ENCODE assay signal across 18 cellular contexts in genomic region chr4:3703677-3704521, GRCh38.
DNase-seq lines count a peak whose midpoint lies in the region; ATAC-seq and TF ChIP-seq lines count a peak whose summit lies in the region.
"Had no signal": no experiment of that assay in that cellular context is flagged by ENCODE, and none has a peak within 500 bp of the region (broad histone marks: within the 10 kb centered on the region; RNA-seq: fewer than 3 reads in every experiment).

No MANE protein-coding gene starts in this region.

- no peaks in the 10 kb centered on the region for H3K36me3 ChIP-seq in BLaER1
- no peaks in the 10 kb centered on the region for H3K36me3 ChIP-seq in HEK293 (ENCODE audit: control insufficient read depth in 2 of 2, insufficient read depth in 1 of 2, low read length in 2 of 2)
- no peaks in the 10 kb centered on the region for H3K36me3 ChIP-seq in endodermal cell (ENCODE audit: control insufficient read depth, insufficient read depth, low read length)
- no peaks in the 10 kb centered on the region for H3K36me3 ChIP-seq in neural cell (ENCODE audit: insufficient read depth, low read length)
- H3K36me3 ChIP-seq: esophagus muscularis mucosa had no signal

- H3K79me2 ChIP-seq in neural cell (replicated peaks; ENCODE audit: insufficient read depth, low read length): no peaks in the 10 kb centered on the region

- H3K9ac ChIP-seq in BLaER1 (no peak overlapping the region), endodermal cell (ENCODE audit: extremely low read depth, low read length, poor library complexity, severe bottlenecking) (no peak overlapping the region), neural cell (ENCODE audit: low read length) (peak overlapping the region; percentile 17)
- H3K9ac ChIP-seq: KMS-11 had no signal

- WGBS in endodermal cell (ENCODE audit: insufficient coverage in 1 of 2, insufficient read length in 1 of 2), 2 experiments: 45 to 65% methylated on average over 15 to 29 of the region's 29 CpGs

- no peaks in the 10 kb centered on the region for H3K9me2 ChIP-seq in neural cell (ENCODE audit: insufficient read depth, low read length)

- no peak overlapping the region for H3K27ac ChIP-seq in BLaER1
- no peak overlapping the region for H3K27ac ChIP-seq in HEK293 (ENCODE audit: extremely low read depth, low read depth, low read length)
- no peak overlapping the region for H3K27ac ChIP-seq in endodermal cell (ENCODE audit: low read depth, low read length)
- no peak overlapping the region for H3K27ac ChIP-seq in neural cell (ENCODE audit: low read length)
- H3K27ac ChIP-seq: esophagus muscularis mucosa, KMS-11 had no signal

- no peak overlapping the region for H3K4me3 Mint-ChIP-seq in endodermal cell
- H3K4me3 Mint-ChIP-seq in activated T-cell treated with anti-CD3 and anti-CD28 coated beads, Interleukin-2, amount 50 U/mL, for 72 hours: no peak overlapping the region
- H3K4me3 Mint-ChIP-seq: memory B cell; neural crest cell; stimulated activated naive CD8-positive, alpha-beta T cell treated with anti-CD3 and anti-CD28 coated beads, Interleukin-15, amount 100 ng/mL, for 72 hours had no signal

- H3K27me3 ChIP-seq in BLaER1: no peaks in the 10 kb centered on the region; the same call in 1 of the 2 replicates
- no peaks in the 10 kb centered on the region for H3K27me3 ChIP-seq in endodermal cell (ENCODE audit: control insufficient read depth, insufficient read depth, low read length, poor library complexity, severe bottlenecking)
- H3K27me3 ChIP-seq in neural cell (ENCODE audit: insufficient read depth, low read depth, low read length): no peaks in the 10 kb centered on the region

- TF ChIP-seq CTCF in HEK293 (tag by site-specific recombination; IDR thresholded peaks at IDR 0.05) (no peak), endodermal cell (conservative IDR thresholded peaks at IDR 0.05) (no peak), neural cell (IDR thresholded peaks at IDR 0.05; ENCODE audit: poor library complexity, severe bottlenecking) (no peak)

- TF ChIP-seq EP300 in neural cell (conservative IDR thresholded peaks at IDR 0.05; ENCODE audit: poor library complexity, severe bottlenecking): no peak

- peaks cover 2% of the 10 kb centered on the region for H3K27me3 Mint-ChIP-seq in endodermal cell (ENCODE audit: insufficient read depth)
- no peaks in the 10 kb centered on the region for H3K27me3 Mint-ChIP-seq in activated T-cell treated with anti-CD3 and anti-CD28 coated beads, Interleukin-2, amount 50 U/mL, for 72 hours (ENCODE audit: low read depth)

- H3K36me3 Mint-ChIP-seq in endodermal cell (ENCODE audit: low read depth): no peaks in the 10 kb centered on the region
- no peaks in the 10 kb centered on the region for H3K36me3 Mint-ChIP-seq in activated T-cell treated with anti-CD3 and anti-CD28 coated beads, Interleukin-2, amount 50 U/mL, for 72 hours (ENCODE audit: insufficient read depth in 2 of 2)
- H3K36me3 Mint-ChIP-seq: memory B cell had no signal

- peak overlapping the region; percentile 7 for H2AFZ ChIP-seq in neural cell (ENCODE audit: low read depth, low read length)

- CTCF ChIA-PET in HEK293 (lab: Yijun Ruan, JAX): interaction anchor here (0.6 to 0.7 kb wide), 2 partner anchors 81 to 1199 kb away, joined by 3 read pairs; no protein-coding TSS in a partner anchor

- H3F3A ChIP-seq in neural cell (ENCODE audit: insufficient read depth, low read length, poor library complexity, severe bottlenecking): no peaks in the 10 kb centered on the region

- DNase-seq in endodermal cell (peak; percentile 76), DMS153 (lab: John Stamatoyannopoulos, UW) (no peak), cerebellar cortex (ENCODE audit: low spot score) (no peak)
- DNase-seq in activated T-cell treated with anti-CD3 and anti-CD28 coated beads, Interleukin-2, amount 50 U/mL, for 72 hours: no peak
- DNase-seq: activated CD4-positive, alpha-beta T cell treated with anti-CD3 and anti-CD28 coated beads for 4 hours; activated effector memory CD4-positive, alpha-beta T cell treated with anti-CD3 and anti-CD28 coated beads, Interleukin-2, amount 50 U/mL, for 16 hours; amniotic stem cell; NCI-H1092; NCI-H2107; stimulated activated naive CD8-positive, alpha-beta T cell treated with anti-CD3 and anti-CD28 coated beads, Interleukin-15, amount 100 ng/mL, for 72 hours had no signal

- H4K20me1 ChIP-seq in BLaER1: no peaks in the 10 kb centered on the region
- no peaks in the 10 kb centered on the region for H4K20me1 ChIP-seq in neural cell (ENCODE audit: insufficient read depth)

- no peak for ATAC-seq in activated T-cell treated with anti-CD3 and anti-CD28 coated beads, Interleukin-2, amount 50 U/mL, for 72 hours (replicated peaks in 1 of 2)
- ATAC-seq in GM18511 (IDR thresholded peaks at IDR 0.05; ENCODE audit: unreplicated experiment): no peak
- ATAC-seq: stimulated activated naive CD8-positive, alpha-beta T cell treated with anti-CD3 and anti-CD28 coated beads, Interleukin-15, amount 100 ng/mL, for 72 hours had no signal

- no peaks in the 10 kb centered on the region for H3K4me1 Mint-ChIP-seq in endodermal cell
- H3K4me1 Mint-ChIP-seq in activated T-cell treated with anti-CD3 and anti-CD28 coated beads, Interleukin-2, amount 50 U/mL, for 72 hours (ENCODE audit: low read depth): no peaks in the 10 kb centered on the region
- H3K4me1 Mint-ChIP-seq: stimulated activated naive CD8-positive, alpha-beta T cell treated with anti-CD3 and anti-CD28 coated beads, Interleukin-15, amount 100 ng/mL, for 72 hours had no signal

- H3K9me3 Mint-ChIP-seq in endodermal cell: no peaks in the 10 kb centered on the region
- no peaks in the 10 kb centered on the region for H3K9me3 Mint-ChIP-seq in activated T-cell treated with anti-CD3 and anti-CD28 coated beads, Interleukin-2, amount 50 U/mL, for 72 hours
- H3K9me3 Mint-ChIP-seq: memory B cell; neural crest cell; stimulated activated naive CD8-positive, alpha-beta T cell treated with anti-CD3 and anti-CD28 coated beads, Interleukin-15, amount 100 ng/mL, for 72 hours had no signal

- no peak overlapping the region for H3K27ac Mint-ChIP-seq in endodermal cell
- no peak overlapping the region for H3K27ac Mint-ChIP-seq in activated T-cell treated with anti-CD3 and anti-CD28 coated beads, Interleukin-2, amount 50 U/mL, for 72 hours
- H3K27ac Mint-ChIP-seq: memory B cell; stimulated activated naive CD8-positive, alpha-beta T cell treated with anti-CD3 and anti-CD28 coated beads, Interleukin-15, amount 100 ng/mL, for 72 hours had no signal

- H3K4me1 ChIP-seq in BLaER1: peaks cover 76% of the 10 kb centered on the region
- no peaks in the 10 kb centered on the region for H3K4me1 ChIP-seq in HEK293 (ENCODE audit: control insufficient read depth, insufficient read depth, low read length)
- no peaks in the 10 kb centered on the region for H3K4me1 ChIP-seq in endodermal cell (ENCODE audit: control insufficient read depth, insufficient read depth, low read length)
- H3K4me1 ChIP-seq: esophagus muscularis mucosa had no signal

- H3K9me3 ChIP-seq in BLaER1: no peaks in the 10 kb centered on the region
- no peaks in the 10 kb centered on the region for H3K9me3 ChIP-seq in HEK293 (ENCODE audit: control insufficient read depth, insufficient read depth, low read depth, low read length)
- H3K9me3 ChIP-seq in endodermal cell (ENCODE audit: control insufficient read depth, low read length): no peaks in the 10 kb centered on the region
- no peaks in the 10 kb centered on the region for H3K9me3 ChIP-seq in neural cell (ENCODE audit: low read length)
- H3K9me3 ChIP-seq: esophagus muscularis mucosa had no signal

- TF ChIP-seq RAD21 in neural cell (conservative IDR thresholded peaks at IDR 0.05): no peak

- POLR2A ChIA-PET in HEK293 (lab: Yijun Ruan, JAX): no interaction called here

- no peak overlapping the region for H3K4me3 ChIP-seq in BLaER1
- H3K4me3 ChIP-seq in HEK293 (ENCODE audit: low read depth, low read length): no peak overlapping the region
- no peak overlapping the region for H3K4me3 ChIP-seq in endodermal cell (ENCODE audit: low read length)
- no peak overlapping the region for H3K4me3 ChIP-seq in neural cell (ENCODE audit: low read length)
- H3K4me3 ChIP-seq: esophagus muscularis mucosa had no signal

- peak overlapping the region; percentile 22 for H3K4me2 ChIP-seq in BLaER1
- no peak overlapping the region for H3K4me2 ChIP-seq in neural cell (ENCODE audit: low read length)
- H3K4me2 ChIP-seq: KMS-11 had no signal

TF ChIP-seq in HEK293, 187 proteins besides CTCF, POLR2A, EP300 and RAD21 (continues in another document):
- TF ChIP-seq KLF16 (tag by site-specific recombination; IDR thresholded peaks at IDR 0.05): no peak
- no peak for TF ChIP-seq ZNF768 (tag by site-specific recombination; IDR thresholded peaks at IDR 0.05)
- TF ChIP-seq ZFHX2 (tag by site-specific recombination; conservative IDR thresholded peaks at IDR 0.05): peak; percentile 81
- peak; percentile 83 for TF ChIP-seq GLIS1 (tag by site-specific recombination; IDR thresholded peaks at IDR 0.05)
- peak; percentile 79 for TF ChIP-seq EGR2 (tag by site-specific recombination; IDR thresholded peaks at IDR 0.05; ENCODE audit: low read depth)

TF ChIP-seq in neural cell, 6 proteins besides CTCF, POLR2A, EP300 and RAD21 (continues in another document):
- TF ChIP-seq SMC3 (conservative IDR thresholded peaks at IDR 0.05; ENCODE audit: poor library complexity) (no peak), EZH2 (IDR thresholded peaks at IDR 0.05; ENCODE audit: borderline replicate concordance, insufficient read depth, low read length, poor library complexity, severe bottlenecking) (no peak), TAF1 (IDR thresholded peaks at IDR 0.05; ENCODE audit: low read depth) (no peak), POLR2AphosphoS5 (IDR thresholded peaks at IDR 0.05) (no peak)
